Comparison of ENCODE assay signal across 1 cellular context in the genomic region with DNA sequence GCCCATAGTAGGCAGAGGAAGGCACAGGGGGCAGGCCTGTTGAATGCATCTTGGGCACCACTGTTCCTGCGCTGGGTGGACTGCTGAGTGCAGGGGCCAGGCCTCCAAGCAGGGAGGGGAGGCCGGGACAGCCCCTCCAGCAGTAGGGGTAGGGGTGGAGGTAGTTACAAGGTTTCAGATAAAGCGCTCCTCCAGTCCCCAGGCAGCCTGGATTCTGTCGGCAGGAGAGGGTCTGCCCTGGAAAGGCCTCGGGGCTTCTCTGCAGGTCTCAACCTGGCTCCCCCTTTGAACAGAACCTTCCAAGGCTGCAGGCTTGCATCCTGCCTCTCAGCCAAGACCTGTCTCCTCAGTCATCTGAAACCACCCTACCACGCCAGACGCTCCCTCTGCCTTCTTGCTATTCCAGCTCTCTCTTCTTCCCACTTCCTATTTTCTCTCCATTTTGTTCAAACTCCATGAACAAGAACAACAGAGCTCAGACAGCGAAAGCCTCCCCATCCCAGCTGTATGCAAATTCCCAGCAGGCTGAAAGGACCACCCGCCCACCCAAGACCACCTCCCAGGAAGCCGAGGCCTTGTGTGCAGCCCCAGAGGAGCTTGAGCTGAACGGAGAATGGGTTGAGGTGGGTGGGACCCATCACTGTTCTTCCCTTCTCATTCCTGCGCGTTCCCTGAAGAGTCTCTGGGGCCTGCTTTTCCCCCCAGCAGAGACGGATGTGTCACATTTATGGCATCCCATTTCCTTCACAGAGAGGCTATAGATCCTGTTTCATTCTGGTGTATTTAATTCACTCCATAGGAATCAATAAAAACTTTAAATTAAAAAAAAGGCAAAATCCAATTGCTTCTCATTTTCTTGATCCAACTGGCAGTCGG.
A peak's percentile ranks its signal among the peaks of the same experiment; 100 is the strongest.
TF ChIP-seq lines count a peak whose summit lies in the region.

No MANE protein-coding gene starts in this region.

TF ChIP-seq in K562, 482 proteins besides CTCF, POLR2A, EP300 and RAD21:
- TF ChIP-seq FOXA3 (CRISPR knock-in tag; conservative IDR thresholded peaks at IDR 0.05 in 1 of 2, IDR thresholded peaks at IDR 0.05 in 1 of 2) (no peak), SPI1 (IDR thresholded peaks at IDR 0.05; ENCODE audit: borderline replicate concordance, low read depth, low read length) (peak; percentile 35; the same call in 1 of the 2 replicates)
